ENCODE assay signal across 7 cellular contexts in genomic region chr1:89724369-89725015, GRCh38.
A peak's percentile ranks its signal among the peaks of the same experiment; 100 is the strongest.
DNase-seq lines count a peak whose midpoint lies in the region; ATAC-seq and TF ChIP-seq lines count a peak whose summit lies in the region.

No MANE protein-coding gene starts in this region.

- peaks cover 2% of the 10 kb centered on the region for H3K9me3 Mint-ChIP-seq in activated CD4-positive, alpha-beta memory T cell treated with anti-CD3 and anti-CD28 coated beads, Interleukin-2, amount 10 ng/mL, durations not matched to agents 7 days and 5 days

- intact Hi-C loops in heart left ventricle (cut with DNase I) = loop anchor here in 6 of 10 donors (5.0 kb wide), 4 partner anchors 32 to 92 kb away; partner anchors contain the start of gene LRRC8C (in 2 of the 6)

- peak; percentile 77 for DNase-seq in activated CD4-positive, alpha-beta memory T cell treated with anti-CD3 and anti-CD28 coated beads, Interleukin-2, amount 10 ng/mL, durations not matched to agents 7 days and 5 days
- peak in 4 of 5 donors; percentile 32 to 76 (median 52) for DNase-seq in heart left ventricle
- DNase-seq in stimulated activated CD8-positive, alpha-beta memory T cell treated with anti-CD3 and anti-CD28 coated beads, Interleukin-15, amount 100 ng/mL, for 4 hours (ENCODE audit: low read depth in 2 of 2) = peak; percentile 22 to 44
- no peak for DNase-seq in NCI-H524 (lab: John Stamatoyannopoulos, UW)
- no peak for DNase-seq in GM19240 (ENCODE audit: insufficient read length, low spot score)

- 48 to 61% (median 57%) methylated on average over 3 of the region's 3 CpGs for WGBS in heart left ventricle, 4 donors

- peak overlapping the region; percentile 90 for H3K27ac Mint-ChIP-seq in activated CD4-positive, alpha-beta memory T cell treated with anti-CD3 and anti-CD28 coated beads, Interleukin-2, amount 10 ng/mL, durations not matched to agents 7 days and 5 days

- peak overlapping the region; percentile 29 to 86 (median 60) for H3K27ac ChIP-seq in heart left ventricle

- H3K36me3 Mint-ChIP-seq in activated CD4-positive, alpha-beta memory T cell treated with anti-CD3 and anti-CD28 coated beads, Interleukin-2, amount 10 ng/mL, durations not matched to agents 7 days and 5 days (ENCODE audit: low read depth) = peaks cover 77% of the 10 kb centered on the region

- peaks cover under 1 to 83% (median 45%) of the 10 kb centered on the region in 12 donors for H3K4me1 ChIP-seq in heart left ventricle

- peaks cover 96% of the 10 kb centered on the region for H3K4me1 Mint-ChIP-seq in activated CD4-positive, alpha-beta memory T cell treated with anti-CD3 and anti-CD28 coated beads, Interleukin-2, amount 10 ng/mL, durations not matched to agents 7 days and 5 days

- TF ChIP-seq CTCF in heart left ventricle (IDR thresholded peaks at IDR 0.05) = no peak

- H3K27me3 ChIP-seq in heart left ventricle = no peaks in the 10 kb centered on the region

- TF ChIP-seq POLR2A in heart left ventricle (IDR thresholded peaks at IDR 0.05) = no peak

- H3K9me3 ChIP-seq in heart left ventricle = peaks cover 0 to 4% (median 0%) of the 10 kb centered on the region in 12 donors

- CTCF ChIA-PET in activated CD4-positive, alpha-beta memory T cell treated with anti-CD3 and anti-CD28 coated beads, Interleukin-2, amount 10 ng/mL, durations not matched to agents 7 days and 5 days (lab: Charles Lee) = interaction anchor here (0.7 to 3.7 kb wide), 6 partner anchors 33 to 361 kb away, joined by 3 to 17 read pairs (median 3); no protein-coding TSS in a partner anchor

- POLR2A ChIA-PET in activated CD4-positive, alpha-beta memory T cell treated with anti-CD3 and anti-CD28 coated beads, Interleukin-2, amount 10 ng/mL, durations not matched to agents 7 days and 5 days (lab: Charles Lee) = interaction anchor here (1.0 to 6.5 kb wide), 16 partner anchors 10 to 120 kb away, joined by 3 to 34 read pairs (median 6); partner anchors contain the start of gene LRRC8C

- no peak overlapping the region for H3K4me3 ChIP-seq in heart left ventricle

- no peaks in the 10 kb centered on the region for H3K27me3 Mint-ChIP-seq in activated CD4-positive, alpha-beta memory T cell treated with anti-CD3 and anti-CD28 coated beads, Interleukin-2, amount 10 ng/mL, durations not matched to agents 7 days and 5 days

- H3K4me3 Mint-ChIP-seq in activated CD4-positive, alpha-beta memory T cell treated with anti-CD3 and anti-CD28 coated beads, Interleukin-2, amount 10 ng/mL, durations not matched to agents 7 days and 5 days = peak overlapping the region; percentile 9

- ATAC-seq in GM19455 (IDR thresholded peaks at IDR 0.05; ENCODE audit: unreplicated experiment) (peak; percentile 63), HG03469 (IDR thresholded peaks at IDR 0.05; ENCODE audit: unreplicated experiment) (peak; percentile 90), heart left ventricle (peak; percentile 70 to 92 (median 85))

- no peaks in the 10 kb centered on the region for H3K36me3 ChIP-seq in heart left ventricle

Comparison
In these comparisons a context has a peak if more than half of its experiments do, and no peak if none do; other contexts are left out.
1. DNase-seq: peak in activated CD4-positive, alpha-beta memory T cell treated with anti-CD3 and anti-CD28 coated beads, Interleukin-2, amount 10 ng/mL, durations not matched to agents 7 days and 5 days (single experiment), heart left ventricle (4 of 5) and stimulated activated CD8-positive, alpha-beta memory T cell treated with anti-CD3 and anti-CD28 coated beads, Interleukin-15, amount 100 ng/mL, for 4 hours (2 of 2); none in NCI-H524 (0 of 2) and GM19240 (single experiment).
2. Peak in every context shown above with its lines, with median percentiles within 50 percentile points of each other: ATAC-seq.